In the genomic region with DNA sequence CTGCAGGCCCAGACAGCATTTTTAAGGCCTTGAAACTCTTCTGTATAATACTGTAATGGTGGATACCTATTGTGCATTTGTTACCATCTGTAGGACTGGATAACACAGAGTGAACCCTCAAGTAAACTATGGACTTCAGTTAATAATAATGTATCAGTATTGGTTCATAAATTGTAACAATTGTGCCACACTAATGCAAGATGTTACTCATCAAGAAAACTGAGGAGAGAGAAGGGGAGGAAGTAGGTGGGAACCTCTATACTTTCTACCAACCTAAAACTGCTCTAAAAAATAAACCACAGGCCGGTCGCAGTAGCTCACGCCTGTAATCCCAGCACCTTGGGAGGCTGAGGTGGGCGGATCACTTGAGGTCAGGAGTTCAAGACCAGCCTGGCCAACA, we compare ENCODE assay signal across 1 cellular context.
TF ChIP-seq lines count a peak whose summit lies in the region.

No MANE protein-coding gene starts in this region.

TF ChIP-seq in GM12878, 131 proteins besides CTCF, POLR2A, EP300 and RAD21:
- no peak for TF ChIP-seq ZNF207 (IDR thresholded peaks at IDR 0.05; ENCODE audit: borderline replicate concordance)
- no peak for TF ChIP-seq MYC (IDR thresholded peaks at IDR 0.05; ENCODE audit: insufficient read depth, insufficient read length, insufficient replicate concordance, low read length, severe bottlenecking)
- TF ChIP-seq RAD51 (IDR thresholded peaks at IDR 0.05): no peak
- TF ChIP-seq, protein P1, sequence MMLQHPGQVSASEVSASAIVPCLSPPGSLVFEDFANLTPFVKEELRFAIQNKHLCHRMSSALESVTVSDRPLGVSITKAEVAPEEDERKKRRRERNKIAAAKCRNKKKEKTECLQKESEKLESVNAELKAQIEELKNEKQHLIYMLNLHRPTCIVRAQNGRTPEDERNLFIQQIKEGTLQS (IDR thresholded peaks at IDR 0.05; ENCODE audit: borderline replicate concordance, extremely low read depth, low read depth, low read length): no peak
- TF ChIP-seq SREBF2 (IDR thresholded peaks at IDR 0.05; ENCODE audit: low read length): no peak
- TF ChIP-seq, protein P2, sequence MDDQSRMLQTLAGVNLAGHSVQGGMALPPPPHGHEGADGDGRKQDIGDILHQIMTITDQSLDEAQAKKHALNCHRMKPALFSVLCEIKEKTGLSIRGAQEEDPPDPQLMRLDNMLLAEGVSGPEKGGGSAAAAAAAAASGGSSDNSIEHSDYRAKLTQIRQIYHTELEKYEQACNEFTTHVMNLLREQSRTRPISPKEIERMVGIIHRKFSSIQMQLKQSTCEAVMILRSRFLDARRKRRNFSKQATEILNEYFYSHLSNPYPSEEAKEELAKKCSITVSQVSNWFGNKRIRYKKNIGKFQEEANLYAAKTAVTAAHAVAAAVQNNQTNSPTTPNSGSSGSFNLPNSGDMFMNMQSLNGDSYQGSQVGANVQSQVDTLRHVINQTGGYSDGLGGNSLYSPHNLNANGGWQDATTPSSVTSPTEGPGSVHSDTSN (IDR thresholded peaks at IDR 0.05; ENCODE audit: insufficient replicate concordance, low read depth, low read length): no peak
- TF ChIP-seq EGR1 (IDR thresholded peaks at IDR 0.05; ENCODE audit: borderline replicate concordance in 1 of 2, low read depth in 2 of 2, low read length in 2 of 2): no peak
- no peak for TF ChIP-seq WRNIP1 (IDR thresholded peaks at IDR 0.05; ENCODE audit: borderline replicate concordance, low read depth, low read length)
- no peak for TF ChIP-seq JUNB (IDR thresholded peaks at IDR 0.05)
- no peak for TF ChIP-seq KLF5 (IDR thresholded peaks at IDR 0.05; ENCODE audit: partially characterized antibody)
- TF ChIP-seq, protein P3, sequence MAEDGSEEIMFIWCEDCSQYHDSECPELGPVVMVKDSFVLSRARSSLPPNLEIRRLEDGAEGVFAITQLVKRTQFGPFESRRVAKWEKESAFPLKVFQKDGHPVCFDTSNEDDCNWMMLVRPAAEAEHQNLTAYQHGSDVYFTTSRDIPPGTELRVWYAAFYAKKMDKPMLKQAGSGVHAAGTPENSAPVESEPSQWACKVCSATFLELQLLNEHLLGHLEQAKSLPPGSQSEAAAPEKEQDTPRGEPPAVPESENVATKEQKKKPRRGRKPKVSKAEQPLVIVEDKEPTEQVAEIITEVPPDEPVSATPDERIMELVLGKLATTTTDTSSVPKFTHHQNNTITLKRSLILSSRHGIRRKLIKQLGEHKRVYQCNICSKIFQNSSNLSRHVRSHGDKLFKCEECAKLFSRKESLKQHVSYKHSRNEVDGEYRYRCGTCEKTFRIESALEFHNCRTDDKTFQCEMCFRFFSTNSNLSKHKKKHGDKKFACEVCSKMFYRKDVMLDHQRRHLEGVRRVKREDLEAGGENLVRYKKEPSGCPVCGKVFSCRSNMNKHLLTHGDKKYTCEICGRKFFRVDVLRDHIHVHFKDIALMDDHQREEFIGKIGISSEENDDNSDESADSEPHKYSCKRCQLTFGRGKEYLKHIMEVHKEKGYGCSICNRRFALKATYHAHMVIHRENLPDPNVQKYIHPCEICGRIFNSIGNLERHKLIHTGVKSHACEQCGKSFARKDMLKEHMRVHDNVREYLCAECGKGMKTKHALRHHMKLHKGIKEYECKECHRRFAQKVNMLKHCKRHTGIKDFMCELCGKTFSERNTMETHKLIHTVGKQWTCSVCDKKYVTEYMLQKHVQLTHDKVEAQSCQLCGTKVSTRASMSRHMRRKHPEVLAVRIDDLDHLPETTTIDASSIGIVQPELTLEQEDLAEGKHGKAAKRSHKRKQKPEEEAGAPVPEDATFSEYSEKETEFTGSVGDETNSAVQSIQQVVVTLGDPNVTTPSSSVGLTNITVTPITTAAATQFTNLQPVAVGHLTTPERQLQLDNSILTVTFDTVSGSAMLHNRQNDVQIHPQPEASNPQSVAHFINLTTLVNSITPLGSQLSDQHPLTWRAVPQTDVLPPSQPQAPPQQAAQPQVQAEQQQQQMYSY (CRISPR knock-in tag; IDR thresholded peaks at IDR 0.05): no peak
- no peak for TF ChIP-seq NR2C1 (IDR thresholded peaks at IDR 0.05)
- no peak for TF ChIP-seq BRCA1 (IDR thresholded peaks at IDR 0.05; ENCODE audit: low read depth, low read length)
- TF ChIP-seq MYB (IDR thresholded peaks at IDR 0.05; ENCODE audit: borderline replicate concordance, low read depth, low read length): no peak
- TF ChIP-seq, protein P4, sequence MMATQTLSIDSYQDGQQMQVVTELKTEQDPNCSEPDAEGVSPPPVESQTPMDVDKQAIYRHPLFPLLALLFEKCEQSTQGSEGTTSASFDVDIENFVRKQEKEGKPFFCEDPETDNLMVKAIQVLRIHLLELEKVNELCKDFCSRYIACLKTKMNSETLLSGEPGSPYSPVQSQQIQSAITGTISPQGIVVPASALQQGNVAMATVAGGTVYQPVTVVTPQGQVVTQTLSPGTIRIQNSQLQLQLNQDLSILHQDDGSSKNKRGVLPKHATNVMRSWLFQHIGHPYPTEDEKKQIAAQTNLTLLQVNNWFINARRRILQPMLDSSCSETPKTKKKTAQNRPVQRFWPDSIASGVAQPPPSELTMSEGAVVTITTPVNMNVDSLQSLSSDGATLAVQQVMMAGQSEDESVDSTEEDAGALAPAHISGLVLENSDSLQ (IDR thresholded peaks at IDR 0.05): no peak
- TF ChIP-seq ZNF384 (IDR thresholded peaks at IDR 0.05; ENCODE audit: borderline replicate concordance, low read depth, low read length): no peak
- TF ChIP-seq KAT2A (conservative IDR thresholded peaks at IDR 0.05; ENCODE audit: control insufficient read depth, low read depth, low read length): no peak
- no peak for TF ChIP-seq MEF2A (IDR thresholded peaks at IDR 0.05; ENCODE audit: insufficient read depth, low read depth, low read length)
- TF ChIP-seq ZNF24 (IDR thresholded peaks at IDR 0.05): no peak
- TF ChIP-seq EED (IDR thresholded peaks at IDR 0.05; ENCODE audit: low read depth): no peak
